10 cellular contexts compared by ENCODE assay signal in genomic region chr20:4814696-4815252, GRCh38. TPM values are rescaled to one million over a fixed set of nuclear protein-coding genes. Genes with fewer than 3 reads are reported as not detected.
DNase-seq lines count a peak whose midpoint lies in the region; ATAC-seq and TF ChIP-seq lines count a peak whose summit lies in the region.
"Had no signal": no experiment of that assay in that cellular context is flagged by ENCODE, and none has a peak within 500 bp of the region (broad histone marks: within the 10 kb centered on the region; RNA-seq: fewer than 3 reads in every experiment).

No MANE protein-coding gene starts in this region.

- DNase-seq in activated B cell treated with CpG ODN at 0.5 μM for 24 hours (peak; percentile 73), dermis blood vessel endothelial cell (peak; percentile 58), MG63 (no peak), NCI-H2227 (lab: John Stamatoyannopoulos, UW; ENCODE audit: unreplicated experiment) (no peak)
- no peak for DNase-seq in NK-92 treated with Interleukin-12 subunit alpha and Interleukin-12 subunit beta, amount 100 ng/mL, for 24 hours (lab: John Stamatoyannopoulos, UW)

- H3K4me3 Mint-ChIP-seq in activated B cell treated with CpG ODN at 0.5 μM for 24 hours = peak overlapping the region; percentile 89
- H3K4me3 Mint-ChIP-seq: nephron had no signal

- H3K9ac ChIP-seq in rectal smooth muscle tissue (ENCODE audit: low read length) = peak overlapping the region; percentile 59

- peaks cover 66% of the 10 kb centered on the region for H3K36me3 Mint-ChIP-seq in activated B cell treated with CpG ODN at 0.5 μM for 24 hours (ENCODE audit: low read depth)

- H3K9me3 ChIP-seq in MG63 = no peaks in the 10 kb centered on the region

- ATAC-seq in GM19025 (IDR thresholded peaks at IDR 0.05; ENCODE audit: low read depth, unreplicated experiment) (peak; percentile 50), HG03095 (IDR thresholded peaks at IDR 0.05; ENCODE audit: unreplicated experiment) (peak; percentile 43), activated B cell treated with CpG ODN at 0.5 μM for 24 hours (ENCODE audit: low read depth) (peak; percentile 60)
- ATAC-seq: Panc1 had no signal

- H3K9me3 Mint-ChIP-seq in activated B cell treated with CpG ODN at 0.5 μM for 24 hours = no peaks in the 10 kb centered on the region
- H3K9me3 Mint-ChIP-seq: nephron had no signal

- H3K4me1 ChIP-seq in rectal smooth muscle tissue (ENCODE audit: control insufficient read depth, insufficient read depth, low read length) = no peaks in the 10 kb centered on the region

- H3K27me3 ChIP-seq in rectal smooth muscle tissue (ENCODE audit: control insufficient read depth, insufficient read depth, low read length) = no peaks in the 10 kb centered on the region
- H3K27me3 ChIP-seq in MG63 = no peaks in the 10 kb centered on the region

- intact Hi-C loops in activated B cell treated with CpG ODN at 0.5 μM for 24 hours (cut with micrococcal nuclease) = loop anchor here (1.0 to 5.0 kb wide), 9 partner anchors 30 to 1138 kb away; partner anchors contain the start of genes CDS2, MCM8 and TRMT6

- no peak for TF ChIP-seq CTCF in activated B cell treated with CpG ODN at 0.5 μM for 24 hours (IDR thresholded peaks at IDR 0.05)

- peaks cover 98% of the 10 kb centered on the region for H3K4me1 Mint-ChIP-seq in activated B cell treated with CpG ODN at 0.5 μM for 24 hours

- H3K36me3 ChIP-seq in rectal smooth muscle tissue (ENCODE audit: control insufficient read depth, insufficient read depth, low read length) (peaks cover 2% of the 10 kb centered on the region), MG63 (no peaks in the 10 kb centered on the region)

- CTCF ChIA-PET in activated B cell treated with CpG ODN at 0.5 μM for 24 hours (lab: Charles Lee) = interaction anchor here (0.9 to 3.7 kb wide), 8 partner anchors 9 to 312 kb away, joined by 3 to 18 read pairs (median 4); partner anchors contain the start of gene CDS2

- no peaks in the 10 kb centered on the region for H3K27me3 Mint-ChIP-seq in activated B cell treated with CpG ODN at 0.5 μM for 24 hours

- POLR2A ChIA-PET in activated B cell treated with CpG ODN at 0.5 μM for 24 hours (lab: Charles Lee) = interaction anchor here (0.9 to 5.2 kb wide), 20 partner anchors 9 to 312 kb away, joined by 3 to 44 read pairs (median 8); partner anchors contain the start of genes CDS2 and PCNA

- peak overlapping the region; percentile 99 for H3K27ac Mint-ChIP-seq in activated B cell treated with CpG ODN at 0.5 μM for 24 hours

- H3K27ac ChIP-seq in rectal smooth muscle tissue (ENCODE audit: low read depth, low read length) = peak overlapping the region; percentile 53

- peak overlapping the region; percentile 33 for H3K4me3 ChIP-seq in rectal smooth muscle tissue (ENCODE audit: low read length)
- H3K4me3 ChIP-seq in MG63 = no peak overlapping the region

RNA-seq across cellular contexts. Expression of gene RASSF2, which starts 8.6 kb away (rescaled TPM):
- total RNA-seq in activated B cell treated with CpG ODN at 0.5 μM for 24 hours (202 and 217 TPM in 2 replicates), dermis blood vessel endothelial cell (120 and 171 TPM in 2 replicates)
- total RNA-seq in MG63 (2014; rRNA removed; shearing (Covaris generic); ENCODE audit: low replicate concordance) = 6.2 and 6.3 TPM in 2 replicates

Comparison
In these comparisons a context has a peak if more than half of its experiments do, and no peak if none do; other contexts are left out.
1. DNase-seq: peak in activated B cell treated with CpG ODN at 0.5 μM for 24 hours (single experiment) and dermis blood vessel endothelial cell (single experiment); none in NK-92 treated with Interleukin-12 subunit alpha and Interleukin-12 subunit beta, amount 100 ng/mL, for 24 hours (single experiment), MG63 (single experiment) and NCI-H2227 (single experiment).
2. RNA of gene RASSF2, which starts 8.6 kb away (total RNA-seq): 202 to 217 TPM in activated B cell treated with CpG ODN at 0.5 μM for 24 hours and 120 to 171 TPM in dermis blood vessel endothelial cell; 6.2 to 6.3 TPM in MG63; every median in the first group is over 10 times any median in the second.
3. Peak in every context shown above with its lines, with median percentiles within 50 percentile points of each other: ATAC-seq.